In the genomic region with DNA sequence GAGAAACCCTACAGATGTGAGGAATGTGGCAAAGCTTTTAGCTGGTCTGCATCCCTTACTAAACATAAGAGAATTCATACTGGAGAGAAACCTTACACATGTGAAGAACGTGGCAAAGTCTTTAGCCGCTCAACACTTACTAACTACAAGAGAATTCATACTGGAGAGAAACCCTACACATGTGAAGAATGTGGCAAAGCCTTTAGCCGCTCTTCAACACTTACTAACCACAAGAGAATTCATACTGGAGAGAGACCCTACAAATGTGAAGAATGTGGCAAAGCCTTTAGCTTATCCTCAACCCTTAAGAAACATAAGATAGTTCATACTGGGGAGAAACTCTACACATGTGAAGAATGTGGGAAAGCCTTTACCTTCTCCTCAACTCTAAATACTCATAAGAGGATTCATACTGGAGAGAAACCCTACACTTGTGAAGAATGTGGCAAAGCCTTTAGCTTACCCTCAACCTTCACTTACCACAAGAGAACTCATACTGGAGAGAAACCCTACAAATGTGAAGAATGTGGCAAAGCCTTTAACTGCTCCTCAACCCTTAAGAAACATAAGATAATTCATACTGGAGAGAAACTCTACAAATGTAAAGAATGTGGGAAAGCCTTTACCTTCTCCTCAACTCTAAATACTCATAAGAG, we compare ENCODE assay signal across 18 cellular contexts. TPM values are rescaled to one million over a fixed set of nuclear protein-coding genes. Genes with fewer than 3 reads are reported as not detected.
"Had no signal": no experiment of that assay in that cellular context is flagged by ENCODE, and none has a peak within 500 bp of the region (broad histone marks: within the 10 kb centered on the region; RNA-seq: fewer than 3 reads in every experiment).

No MANE protein-coding gene starts in this region.

RNA-seq across cellular contexts. Expression of gene ZNF716, which starts 19.3 kb away (rescaled TPM):
- total RNA-seq: activated B cell treated with CpG ODN at 0.5 μM for 24 hours; activated CD4-positive, alpha-beta memory T cell treated with anti-CD3 and anti-CD28 coated beads for 36 hours; activated CD4-positive, alpha-beta T cell treated with anti-CD3 and anti-CD28 coated beads, Interleukin-2, amount 10 ng/mL, durations not matched to agents 24 days and 14 days; activated CD8-positive, alpha-beta memory T cell treated with anti-CD3 and anti-CD28 coated beads for 36 hours; activated CD8-positive, alpha-beta T cell treated with anti-CD3 and anti-CD28 coated beads for 36 hours; activated naive CD4-positive, alpha-beta T cell treated with anti-CD3 and anti-CD28 coated beads for 36 hours; activated naive CD4-positive, alpha-beta T cell treated with anti-CD3 and anti-CD28 coated beads, Interleukin-2, amount 50 U/mL, for 72 hours; activated naive CD8-positive, alpha-beta T cell treated with anti-CD3 and anti-CD28 coated beads for 36 hours; activated T-cell treated with anti-CD3 and anti-CD28 coated beads, Interleukin-2, amount 50 U/mL, for 4 hours; activated T-cell treated with anti-CD3 and anti-CD28 coated beads, Interleukin-2, amount 50 U/mL, for 72 hours; activated T-helper 1 cell treated with anti-CD3 and anti-CD28 coated beads, Interleukin-12 subunit alpha, Interleukin-12 subunit beta, Interleukin-2, Interleukin-4 antibody, amounts not matched to agents 30 ng/mL and 10 ng/mL and 1 ng/mL, durations not matched to agents 14 hours and 24 hours and 36 hours; activated T-helper 17 cell treated with anti-CD3 and anti-CD28 coated beads, Interleukin-2, amount 50 U/mL, for 72 hours; ascending aorta; body of pancreas; breast epithelium; cardiac septum; cerebellum had no signal
- polyA plus RNA-seq: adipose tissue had no signal
